Comparison of ENCODE assay signal across 26 cellular contexts in genomic region chr20:41818369-41818768, GRCh38.
DNase-seq lines count a peak whose midpoint lies in the region; ATAC-seq, FAIRE-seq and TF ChIP-seq lines count a peak whose summit lies in the region.
"Had no signal": no experiment of that assay in that cellular context is flagged by ENCODE, and none has a peak within 500 bp of the region (broad histone marks: within the 10 kb centered on the region; RNA-seq: fewer than 3 reads in every experiment).

No MANE protein-coding gene starts in this region.

- no peak overlapping the region for H3K27ac Mint-ChIP-seq in stimulated activated naive B cell treated with anti-CD40 and anti-IgM and Interleukin-4, amounts not matched to agents 10 μg/mL and 1 μg/mL and 100 μg/mL, for 72 hours
- H3K27ac Mint-ChIP-seq: CD14-positive monocyte; CD4-positive, alpha-beta memory T cell; CD4-positive, CD25-positive, alpha-beta regulatory T cell; CD8-positive, alpha-beta memory T cell had no signal

- no peaks in the 10 kb centered on the region for H3K36me3 ChIP-seq in K562 (ENCODE audit: control insufficient read depth, insufficient read depth, low read length)
- H3K36me3 ChIP-seq in neural cell (ENCODE audit: insufficient read depth, low read length): no peaks in the 10 kb centered on the region
- no peaks in the 10 kb centered on the region for H3K36me3 ChIP-seq in osteoblast (ENCODE audit: insufficient read depth, low read length)
- H3K36me3 ChIP-seq: BE2C, BLaER1 had no signal

- no peaks in the 10 kb centered on the region for H3K79me2 ChIP-seq in K562 (ENCODE audit: control insufficient read depth, insufficient read depth, low read length)
- H3K79me2 ChIP-seq in neural cell (replicated peaks; ENCODE audit: insufficient read depth, low read length): no peaks in the 10 kb centered on the region
- H3K79me2 ChIP-seq in osteoblast (ENCODE audit: insufficient read depth, low read length): no peaks in the 10 kb centered on the region

- H3K27ac ChIP-seq in K562 (ENCODE audit: extremely low read depth, low read depth, low read length) (no peak overlapping the region), neural cell (ENCODE audit: low read length) (peak overlapping the region; percentile 83), osteoblast (ENCODE audit: low read depth, low read length) (no peak overlapping the region)
- H3K27ac ChIP-seq: BLaER1 had no signal

- intact Hi-C loops in K562 (cut with micrococcal nuclease): no loop called here

- H3K4me2 ChIP-seq in K562 (ENCODE audit: insufficient read depth, low read length) (no peak overlapping the region), neural cell (ENCODE audit: low read length) (peak overlapping the region; percentile 8), osteoblast (ENCODE audit: insufficient read depth, low read length) (no peak overlapping the region)
- H3K4me2 ChIP-seq: BLaER1 had no signal

- TF ChIP-seq RAD21 in K562 (CRISPR knock-in tag; conservative IDR thresholded peaks at IDR 0.05 in 1 of 2, IDR thresholded peaks at IDR 0.05 in 1 of 2) (no peak), neural cell (conservative IDR thresholded peaks at IDR 0.05) (no peak)

- H3K9me3 ChIP-seq in K562 (replicated peaks; ENCODE audit: control insufficient read depth, insufficient read depth, low read depth, low read length): no peaks in the 10 kb centered on the region
- no peaks in the 10 kb centered on the region for H3K9me3 ChIP-seq in neural cell (ENCODE audit: low read length)
- no peaks in the 10 kb centered on the region for H3K9me3 ChIP-seq in osteoblast (ENCODE audit: low read depth, low read length)
- H3K9me3 ChIP-seq: BE2C had no signal

- peaks cover 3% of the 10 kb centered on the region for H3F3A ChIP-seq in neural cell (ENCODE audit: insufficient read depth, low read length, poor library complexity, severe bottlenecking)

- no peak overlapping the region for H3K9ac ChIP-seq in K562 (ENCODE audit: insufficient read depth in 1 of 2, low read depth in 2 of 2, low read length in 2 of 2)
- peak overlapping the region; percentile 45 for H3K9ac ChIP-seq in neural cell (ENCODE audit: low read length)
- H3K9ac ChIP-seq: BLaER1 had no signal

- H4K20me1 ChIP-seq in K562 (replicated peaks; ENCODE audit: control insufficient read depth, insufficient read depth, low read length): no peaks in the 10 kb centered on the region
- H4K20me1 ChIP-seq in neural cell (ENCODE audit: insufficient read depth): no peaks in the 10 kb centered on the region
- H4K20me1 ChIP-seq in osteoblast (ENCODE audit: insufficient read depth, low read length): no peaks in the 10 kb centered on the region
- H4K20me1 ChIP-seq: BLaER1 had no signal

- TF ChIP-seq CTCF in K562 (IDR thresholded peaks at IDR 0.05 in 2 of 3, conservative IDR thresholded peaks at IDR 0.05 in 1 of 3; ENCODE audit: insufficient read depth in 2 of 3, low read depth in 1 of 3, low read length in 3 of 3) (no peak), neural cell (IDR thresholded peaks at IDR 0.05; ENCODE audit: poor library complexity, severe bottlenecking) (no peak), osteoblast (IDR thresholded peaks at IDR 0.05; ENCODE audit: extremely low read depth, low read depth, low read length) (no peak)

- H3K27me3 Mint-ChIP-seq in stimulated activated naive B cell treated with anti-CD40 and anti-IgM and Interleukin-4, amounts not matched to agents 10 μg/mL and 1 μg/mL and 100 μg/mL, for 72 hours: no peaks in the 10 kb centered on the region
- H3K27me3 Mint-ChIP-seq: CD4-positive, CD25-positive, alpha-beta regulatory T cell had no signal

- CTCF ChIA-PET in K562 (lab: Yijun Ruan, JAX; ENCODE audit: low intra/inter-chr PET ratio): no interaction called here

- H3K4me1 Mint-ChIP-seq in stimulated activated naive B cell treated with anti-CD40 and anti-IgM and Interleukin-4, amounts not matched to agents 10 μg/mL and 1 μg/mL and 100 μg/mL, for 72 hours: no peaks in the 10 kb centered on the region
- H3K4me1 Mint-ChIP-seq: CD14-positive monocyte; CD4-positive, alpha-beta memory T cell; CD4-positive, CD25-positive, alpha-beta regulatory T cell; CD8-positive, alpha-beta memory T cell had no signal

- ATAC-seq in K562: no peak
- no peak for ATAC-seq in stimulated activated naive B cell treated with anti-CD40 and anti-IgM and Interleukin-4, amounts not matched to agents 10 μg/mL and 1 μg/mL and 100 μg/mL, for 72 hours (replicated peaks)
- ATAC-seq: GM12878 had no signal

- no peak for TF ChIP-seq POLR2A in K562 (conservative IDR thresholded peaks at IDR 0.05)

- H3K9me2 ChIP-seq in neural cell (ENCODE audit: insufficient read depth, low read length): no peaks in the 10 kb centered on the region

- WGBS in K562 (ENCODE audit: insufficient coverage, low coverage, missing lambda C conversion rate): 0% methylated on average over 5 of the region's 5 CpGs

- in situ Hi-C loops in K562 (cut with MboI): no loop called here

- H2AFZ ChIP-seq in K562 (ENCODE audit: low read depth, low read length) (no peak overlapping the region), neural cell (ENCODE audit: low read depth, low read length) (no peak overlapping the region), osteoblast (ENCODE audit: low read length) (no peak overlapping the region)

- H3K4me3 Mint-ChIP-seq in stimulated activated naive B cell treated with anti-CD40 and anti-IgM and Interleukin-4, amounts not matched to agents 10 μg/mL and 1 μg/mL and 100 μg/mL, for 72 hours: no peak overlapping the region
- H3K4me3 Mint-ChIP-seq: CD14-positive monocyte; CD4-positive, alpha-beta memory T cell; CD4-positive, CD25-positive, alpha-beta regulatory T cell; CD8-positive, alpha-beta memory T cell had no signal

- H3K27me3 ChIP-seq in K562 (ENCODE audit: control insufficient read depth in 2 of 2, insufficient read depth in 2 of 2, low read length in 2 of 2): peaks cover 0 to 11% of the 10 kb centered on the region in 2 experiments; a peak in 1 of 5 replicates
- no peaks in the 10 kb centered on the region for H3K27me3 ChIP-seq in neural cell (ENCODE audit: insufficient read depth, low read depth, low read length)
- H3K27me3 ChIP-seq in osteoblast (ENCODE audit: insufficient read depth, low read length): no peaks in the 10 kb centered on the region
- H3K27me3 ChIP-seq: BE2C, BLaER1 had no signal

- H3K4me1 ChIP-seq in K562 (replicated peaks in 1 of 2; ENCODE audit: control insufficient read depth in 2 of 2, insufficient read depth in 2 of 2, low read length in 2 of 2) (no peaks in the 10 kb centered on the region), osteoblast (ENCODE audit: insufficient read depth, low read length) (no peaks in the 10 kb centered on the region)
- H3K4me1 ChIP-seq: BE2C, BLaER1 had no signal

- TF ChIP-seq EP300 in K562 (IDR thresholded peaks at IDR 0.05; ENCODE audit: low read length) (no peak), neural cell (conservative IDR thresholded peaks at IDR 0.05; ENCODE audit: poor library complexity, severe bottlenecking) (no peak)

- peaks cover 0 to 4% of the 10 kb centered on the region in 2 donors for H3K9me3 Mint-ChIP-seq in stimulated activated naive B cell treated with anti-CD40 and anti-IgM and Interleukin-4, amounts not matched to agents 10 μg/mL and 1 μg/mL and 100 μg/mL, for 72 hours

- no peak overlapping the region for H3K4me3 ChIP-seq in K562
- H3K4me3 ChIP-seq in neural cell (ENCODE audit: low read length): peak overlapping the region; percentile 46
- H3K4me3 ChIP-seq in osteoblast (ENCODE audit: insufficient read depth, low read length): no peak overlapping the region
- H3K4me3 ChIP-seq: BLaER1, GM12878 had no signal

- DNase-seq in K562 (ENCODE audit: extremely low read depth in 1 of 4, low spot score in 3 of 4) (no peak), osteoblast (ENCODE audit: insufficient read length, low spot score, missing footprints) (peak; percentile 76), NCI-H2107 (lab: John Stamatoyannopoulos, UW) (no peak)
- DNase-seq in stimulated activated naive B cell treated with anti-CD40 and anti-IgM and Interleukin-4, amounts not matched to agents 10 μg/mL and 1 μg/mL and 100 μg/mL, for 72 hours: no peak
- DNase-seq: 8988T; ACHN; BE2C; C1 segment of cervical spinal cord; CD4-positive, alpha-beta memory T cell; CD4-positive, CD25-positive, alpha-beta regulatory T cell; CD8-positive, alpha-beta memory T cell; COR-L47; DMS 273 treated with DMSO at 0.1 percent for 48 hours; DMS153; DMS53; DMS79; DND-41; EL; GDM1 had no signal

- no TSS peak for BruUV-seq in K562 (replicated peaks; lab: Mats Ljungman, UMichigan)

- FAIRE-seq in K562 (lab: Jason Lieb, UNC): no peak
- FAIRE-seq: A204.1, GM12878, GM12892, GM18507 had no signal

- no peaks in the 10 kb centered on the region for H3K36me3 Mint-ChIP-seq in stimulated activated naive B cell treated with anti-CD40 and anti-IgM and Interleukin-4, amounts not matched to agents 10 μg/mL and 1 μg/mL and 100 μg/mL, for 72 hours
- H3K36me3 Mint-ChIP-seq: CD14-positive monocyte; CD4-positive, alpha-beta memory T cell; CD4-positive, CD25-positive, alpha-beta regulatory T cell had no signal

- no peaks in the 10 kb centered on the region for H3K9me1 ChIP-seq in K562 (ENCODE audit: control insufficient read depth, insufficient read depth, low read length)

- POLR2A ChIA-PET in K562 (lab: Yijun Ruan, JAX): no interaction called here

TF ChIP-seq in neural cell, 6 proteins besides CTCF, POLR2A, EP300 and RAD21 (continues in another document):
- no peak for TF ChIP-seq SMC3 (conservative IDR thresholded peaks at IDR 0.05; ENCODE audit: poor library complexity)
- TF ChIP-seq TAF1 (IDR thresholded peaks at IDR 0.05; ENCODE audit: low read depth): no peak
- TF ChIP-seq EZH2 (IDR thresholded peaks at IDR 0.05; ENCODE audit: borderline replicate concordance, insufficient read depth, low read length, poor library complexity, severe bottlenecking): no peak
- no peak for TF ChIP-seq MXI1 (conservative IDR thresholded peaks at IDR 0.05; ENCODE audit: poor library complexity, severe bottlenecking)
- no peak for TF ChIP-seq POLR2AphosphoS5 (IDR thresholded peaks at IDR 0.05)
